In genomic region chr9:93095205-93096130, GRCh38 we compare ENCODE assay signal across 8 cellular contexts. TPM values are rescaled to one million over a fixed set of nuclear protein-coding genes. Genes with fewer than 3 reads are reported as not detected.
DNase-seq lines count a peak whose midpoint lies in the region; ATAC-seq and TF ChIP-seq lines count a peak whose summit lies in the region.

No MANE protein-coding gene starts in this region.

- peaks cover 0 to 9% (median 3%) of the 10 kb centered on the region in 4 donors for H3K4me1 ChIP-seq in right lobe of liver

- H3K27ac ChIP-seq in CD4-positive, alpha-beta T cell (ENCODE audit: low read depth, low read length) = peak overlapping the region; percentile 95
- peak overlapping the region; percentile 80 to 98 (median 89) for H3K27ac ChIP-seq in right lobe of liver

- no peaks in the 10 kb centered on the region for H3K9me3 Mint-ChIP-seq in CD4-positive, alpha-beta T cell

- H3K9me3 ChIP-seq in CD4-positive, alpha-beta T cell (ENCODE audit: control insufficient read depth, low read length) = no peaks in the 10 kb centered on the region
- no peaks in the 10 kb centered on the region for H3K9me3 ChIP-seq in right lobe of liver

- no peaks in the 10 kb centered on the region for H3K27me3 ChIP-seq in CD4-positive, alpha-beta T cell (ENCODE audit: control insufficient read depth, insufficient read depth, low read length)
- H3K27me3 ChIP-seq in right lobe of liver = no peaks in the 10 kb centered on the region

- ATAC-seq in CD4-positive, alpha-beta T cell (ENCODE audit: poor library complexity) = peak; percentile 81
- peak; percentile 66 for ATAC-seq in GM19452 (IDR thresholded peaks at IDR 0.05; ENCODE audit: unreplicated experiment)
- peak; percentile 70 for ATAC-seq in HG03571 (IDR thresholded peaks at IDR 0.05; ENCODE audit: unreplicated experiment)
- ATAC-seq in right lobe of liver = peak; percentile 81 to 91 (median 87)

- peak overlapping the region; percentile 50 to 100 (median 98) for H3K4me3 ChIP-seq in right lobe of liver

- peaks cover 21% of the 10 kb centered on the region for H3K36me3 Mint-ChIP-seq in CD4-positive, alpha-beta T cell (ENCODE audit: low read depth)

- H3K27ac Mint-ChIP-seq in CD4-positive, alpha-beta T cell = peak overlapping the region; percentile 99

- 3% methylated on average over 6 of the region's 95 CpGs for WGBS in right lobe of liver (ENCODE audit: insufficient coverage, low coverage, low lambda C conversion rate, missing lambda C conversion rate)

- H3K36me3 ChIP-seq in right lobe of liver = no peaks in the 10 kb centered on the region

- H3K4me1 Mint-ChIP-seq in CD4-positive, alpha-beta T cell (ENCODE audit: low read depth) = peaks cover 78% of the 10 kb centered on the region

- TF ChIP-seq POLR2A in right lobe of liver (IDR thresholded peaks at IDR 0.05) = peak; percentile 93

- no peak for TF ChIP-seq CTCF in CD4-positive, alpha-beta T cell (IDR thresholded peaks at IDR 0.05)
- no peak for TF ChIP-seq CTCF in right lobe of liver (IDR thresholded peaks at IDR 0.05)

- DNase-seq in CD4-positive, alpha-beta T cell = peak; percentile 100
- DNase-seq in NCI-H774 (lab: John Stamatoyannopoulos, UW) (peak; percentile 99), dermis blood vessel endothelial cell (peak; percentile 99), right lobe of liver (peak; percentile 100)
- peak; percentile 100 for DNase-seq in activated CD4-positive, alpha-beta T cell treated with anti-CD3 and anti-CD28 coated beads, Interleukin-2, amount 50 U/mL, for 48 hours
- DNase-seq in stimulated activated CD4-positive, alpha-beta T cell treated with anti-CD3 and anti-CD28 coated beads, Interleukin-4, amount 100 ng/mL, for 1 hour = peak; percentile 100

- CTCF ChIA-PET in CD4-positive, alpha-beta T cell (lab: Charles Lee) = interaction anchor here (1.1 to 3.9 kb wide), 5 partner anchors 12 to 109 kb away, joined by 3 to 22 read pairs (median 4); no protein-coding TSS in a partner anchor

- POLR2A ChIA-PET in CD4-positive, alpha-beta T cell (lab: Charles Lee) = interaction anchor here (0.8 to 4.6 kb wide), 23 partner anchors 8 to 470 kb away, joined by 3 to 35 read pairs (median 5); partner anchors contain the start of gene NINJ1

- H3K27me3 Mint-ChIP-seq in CD4-positive, alpha-beta T cell = no peaks in the 10 kb centered on the region

- intact Hi-C loops in CD4-positive, alpha-beta T cell (cut with DNase I, micrococcal nuclease) = loop anchor here (1.0 to 5.0 kb wide), 7 partner anchors 31 to 357 kb away; partner anchors contain the start of genes NINJ1 (in 2 of the 2), BICD2 (in 1 of the 2) and FAM120AOS (in 1 of the 2)
- intact Hi-C loops in right lobe of liver (cut with DNase I) = loop anchor here in 1 of 2 donors (10.0 kb wide), 1 partner anchor 91 kb away; no protein-coding TSS in a partner anchor

- H3K4me3 Mint-ChIP-seq in CD4-positive, alpha-beta T cell = peak overlapping the region; percentile 95

RNA-seq across cellular contexts. Expression of gene CARD19, which starts 0.5 kb away (rescaled TPM):
- 10 to 100 TPM; 38.8 to 39.2 TPM for total RNA-seq in CD4-positive, alpha-beta T cell
- total RNA-seq in dermis blood vessel endothelial cell (70.2 and 74.4 TPM in 2 replicates), right lobe of liver (10 to 100 TPM in 3 of 6 experiments, 1 to 10 TPM in 3; 6.3 to 31.7 (median 12.1) TPM)

RNA-seq across cellular contexts. Expression of gene SUSD3, which starts 37.0 kb away (rescaled TPM):
- total RNA-seq in CD4-positive, alpha-beta T cell = 10 to 100 TPM; 33.9 to 35.6 TPM
- total RNA-seq in dermis blood vessel endothelial cell (not detected in 2 replicates), right lobe of liver (10 to 100 TPM in 4 of 6 experiments, 1 to 10 TPM in 2; 6.5 to 51.5 (median 31.2) TPM)

RNA-seq across cellular contexts. Expression of gene NINJ1, which starts 38.6 kb away (rescaled TPM):
- total RNA-seq in CD4-positive, alpha-beta T cell = 10 to 100 TPM; 87.8 to 87.9 TPM
- 35.4 and 52.0 TPM in 2 replicates for total RNA-seq in dermis blood vessel endothelial cell
- 100 to 1,000 TPM in 1 of 6 experiments, 10 to 100 TPM in 5; 35.6 to 103 (median 65.1) TPM for total RNA-seq in right lobe of liver

Comparison
In these comparisons a context has a peak if more than half of its experiments do, and no peak if none do; other contexts are left out.
1. Peak in every context shown above with its lines: DNase-seq, ATAC-seq, H3K4me3 ChIP-seq and H3K27ac ChIP-seq.